Comparison of ENCODE assay signal across 8 cellular contexts in the genomic region with DNA sequence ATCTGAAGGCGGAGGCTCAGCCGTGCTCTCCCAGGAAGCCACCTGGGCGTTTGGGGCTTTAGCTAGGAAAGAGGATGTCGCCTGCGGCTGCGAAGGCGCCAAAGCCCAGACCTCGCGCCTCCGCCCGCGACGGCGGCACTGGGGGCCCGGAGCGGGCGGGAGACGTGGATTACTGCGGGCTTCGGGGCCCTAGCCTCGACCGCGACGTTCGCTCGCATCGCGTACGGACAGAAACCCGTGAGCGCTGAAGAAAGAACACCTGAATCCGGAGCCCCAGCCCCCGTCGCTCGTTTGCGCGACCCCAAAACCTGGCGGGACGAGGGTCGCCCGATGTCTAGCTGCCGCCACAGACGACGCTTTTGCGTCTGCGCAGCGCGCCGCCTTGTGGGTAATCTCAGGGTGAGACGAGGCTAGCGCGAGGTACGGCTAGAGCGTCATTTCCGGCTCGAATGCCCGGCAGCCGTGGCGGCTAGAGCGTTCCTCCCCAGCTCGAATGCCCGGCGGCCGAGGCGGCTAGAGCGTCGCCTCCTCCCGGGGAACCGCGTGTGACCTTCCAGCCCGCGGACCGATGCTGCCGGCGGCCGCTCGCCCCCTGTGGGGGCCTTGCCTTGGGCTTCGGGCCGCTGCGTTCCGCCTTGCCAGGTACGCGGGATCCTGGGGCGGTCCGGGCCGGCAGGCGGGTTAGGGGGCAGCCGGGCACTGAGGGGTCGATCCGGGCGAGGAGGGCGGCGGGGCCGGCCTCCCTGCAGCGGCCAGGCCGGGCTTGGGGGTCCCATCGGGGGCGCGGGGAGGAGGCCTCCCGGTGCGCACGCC. TPM values are rescaled to one million over a fixed set of nuclear protein-coding genes. Genes with fewer than 3 reads are reported as not detected.
DNase-seq lines count a peak whose midpoint lies in the region; ATAC-seq, FAIRE-seq and TF ChIP-seq lines count a peak whose summit lies in the region.

MRPL12 (plus strand) TSS at position 434 of the 813 bp plus-strand sequence; CDS start at position 569, 135 bp downstream.

- no peaks in the 10 kb centered on the region for H3K27me3 Mint-ChIP-seq in activated T-helper 1 cell treated with anti-CD3 and anti-CD28 coated beads, Interleukin-12 subunit alpha, Interleukin-12 subunit beta, Interleukin-2, Interleukin-4 antibody, amounts not matched to agents 30 ng/mL and 10 ng/mL and 1 ng/mL, durations not matched to agents 14 hours and 24 hours and 36 hours (ENCODE audit: insufficient read depth)
- no peaks in the 10 kb centered on the region for H3K27me3 Mint-ChIP-seq in naive thymus-derived CD4-positive, alpha-beta T cell
- H3K27me3 Mint-ChIP-seq in stimulated activated memory B cell treated with anti-CD40 and anti-IgM and Interleukin-4, amounts not matched to agents 10 μg/mL and 1 μg/mL and 100 μg/mL, for 72 hours = no peaks in the 10 kb centered on the region

- peaks cover 58% of the 10 kb centered on the region for H3K79me2 ChIP-seq in Karpas-422 (ENCODE audit: low read length)
- H3K79me2 ChIP-seq in fibroblast of lung (ENCODE audit: control insufficient read depth, insufficient read depth, low read length) = peaks cover 50% of the 10 kb centered on the region

- H3K4me2 ChIP-seq in Karpas-422 (ENCODE audit: low read depth, low read length, poor library complexity, severe bottlenecking) = peak within 1 kb of the TSS; percentile 99
- H3K4me2 ChIP-seq in fibroblast of lung (ENCODE audit: extremely low read depth, insufficient read depth, low read length) = peak within 1 kb of the TSS; percentile 98

- H3K4me1 Mint-ChIP-seq in activated T-helper 1 cell treated with anti-CD3 and anti-CD28 coated beads, Interleukin-12 subunit alpha, Interleukin-12 subunit beta, Interleukin-2, Interleukin-4 antibody, amounts not matched to agents 30 ng/mL and 10 ng/mL and 1 ng/mL, durations not matched to agents 14 hours and 24 hours and 36 hours (ENCODE audit: low read depth) = peaks cover 18% of the 10 kb centered on the region
- H3K4me1 Mint-ChIP-seq in naive thymus-derived CD4-positive, alpha-beta T cell = peaks cover 21 to 38% (median 26%) of the 10 kb centered on the region in 7 donors
- peaks cover 40% of the 10 kb centered on the region for H3K4me1 Mint-ChIP-seq in stimulated activated memory B cell treated with anti-CD40 and anti-IgM and Interleukin-4, amounts not matched to agents 10 μg/mL and 1 μg/mL and 100 μg/mL, for 72 hours

- no peaks in the 10 kb centered on the region for H3K9me3 Mint-ChIP-seq in activated T-helper 1 cell treated with anti-CD3 and anti-CD28 coated beads, Interleukin-12 subunit alpha, Interleukin-12 subunit beta, Interleukin-2, Interleukin-4 antibody, amounts not matched to agents 30 ng/mL and 10 ng/mL and 1 ng/mL, durations not matched to agents 14 hours and 24 hours and 36 hours
- H3K9me3 Mint-ChIP-seq in naive thymus-derived CD4-positive, alpha-beta T cell = no peaks in the 10 kb centered on the region
- H3K9me3 Mint-ChIP-seq in stimulated activated memory B cell treated with anti-CD40 and anti-IgM and Interleukin-4, amounts not matched to agents 10 μg/mL and 1 μg/mL and 100 μg/mL, for 72 hours = no peaks in the 10 kb centered on the region

- ATAC-seq in GM21723 (IDR thresholded peaks at IDR 0.05; ENCODE audit: unreplicated experiment) = peak; percentile 73
- peak; percentile 96 for ATAC-seq in naive thymus-derived CD4-positive, alpha-beta T cell
- ATAC-seq in stimulated activated memory B cell treated with anti-CD40 and anti-IgM and Interleukin-4, amounts not matched to agents 10 μg/mL and 1 μg/mL and 100 μg/mL, for 72 hours = peak; percentile 95

- H4K20me1 ChIP-seq in Karpas-422 (ENCODE audit: insufficient read depth, low read depth, low read length) = peaks cover 31% of the 10 kb centered on the region
- no peaks in the 10 kb centered on the region for H4K20me1 ChIP-seq in fibroblast of lung (ENCODE audit: control insufficient read depth, extremely low read depth, insufficient read depth, low read length)

- H3K9me3 ChIP-seq in Karpas-422 (ENCODE audit: low read length) (no peaks in the 10 kb centered on the region), fibroblast of lung (ENCODE audit: control insufficient read depth, insufficient read depth, low read depth, low read length) (no peaks in the 10 kb centered on the region)
- no peaks in the 10 kb centered on the region for H3K9me3 ChIP-seq in naive thymus-derived CD4-positive, alpha-beta T cell (ENCODE audit: control insufficient read depth in 2 of 3, low read length in 3 of 3)

- FAIRE-seq in RCC 7860 (lab: Jason Lieb, UNC) = no peak

- intact Hi-C loops in activated T-helper 1 cell treated with anti-CD3 and anti-CD28 coated beads, Interleukin-12 subunit alpha, Interleukin-12 subunit beta, Interleukin-2, Interleukin-4 antibody, amounts not matched to agents 30 ng/mL and 10 ng/mL and 1 ng/mL, durations not matched to agents 14 hours and 24 hours and 36 hours (cut with micrococcal nuclease) = loop anchor here (1.0 to 2.0 kb wide), 6 partner anchors 9 to 157 kb away; partner anchors contain the start of genes ARL16, CCDC137, FAAP100 and NPLOC4
- intact Hi-C loops in naive thymus-derived CD4-positive, alpha-beta T cell (cut with micrococcal nuclease) = loop anchor here (1.0 to 5.0 kb wide), 12 partner anchors 9 to 158 kb away; partner anchors contain the start of genes ARL16 (in 2 of the 2), CCDC137 (in 2 of the 2), FAAP100 (in 2 of the 2) and MCRIP1 (in 2 of the 2)

- peak within 1 kb of the TSS; percentile 99 for H3K9ac ChIP-seq in Karpas-422 (ENCODE audit: low read length)
- peak within 1 kb of the TSS; percentile 96 for H3K9ac ChIP-seq in fibroblast of lung (ENCODE audit: insufficient read depth, low read length)

- H2AFZ ChIP-seq in Karpas-422 (ENCODE audit: low read length) (no peak within 1 kb of the TSS), fibroblast of lung (ENCODE audit: low read length) (peak within 1 kb of the TSS; percentile 31)

- peaks cover 51% of the 10 kb centered on the region for H3K36me3 Mint-ChIP-seq in activated T-helper 1 cell treated with anti-CD3 and anti-CD28 coated beads, Interleukin-12 subunit alpha, Interleukin-12 subunit beta, Interleukin-2, Interleukin-4 antibody, amounts not matched to agents 30 ng/mL and 10 ng/mL and 1 ng/mL, durations not matched to agents 14 hours and 24 hours and 36 hours (ENCODE audit: low read depth)
- peaks cover 0 to 25% (median 0%) of the 10 kb centered on the region in 5 donors for H3K36me3 Mint-ChIP-seq in naive thymus-derived CD4-positive, alpha-beta T cell
- peaks cover 44% of the 10 kb centered on the region for H3K36me3 Mint-ChIP-seq in stimulated activated memory B cell treated with anti-CD40 and anti-IgM and Interleukin-4, amounts not matched to agents 10 μg/mL and 1 μg/mL and 100 μg/mL, for 72 hours

- H3K4me3 ChIP-seq in Karpas-422 (ENCODE audit: low read length) = peak within 1 kb of the TSS; percentile 81
- peak within 1 kb of the TSS; percentile 80 to 91 (median 86) for H3K4me3 ChIP-seq in fibroblast of lung (replicated peaks in 1 of 4; ENCODE audit: control extremely low read depth in 1 of 4, insufficient read depth in 1 of 4, low read depth in 3 of 4, low read length in 4 of 4)
- peak within 1 kb of the TSS; percentile 91 for H3K4me3 ChIP-seq in naive thymus-derived CD4-positive, alpha-beta T cell (ENCODE audit: low read length)

- DNase-seq in DMS79 (lab: John Stamatoyannopoulos, UW) = peak; percentile 63
- peak; percentile 98 for DNase-seq in Karpas-422
- DNase-seq in RCC 7860 (ENCODE audit: low spot score) = peak; percentile 84
- DNase-seq in activated T-helper 1 cell treated with anti-CD3 and anti-CD28 coated beads, Interleukin-12 subunit alpha, Interleukin-12 subunit beta, Interleukin-2, Interleukin-4 antibody, amounts not matched to agents 30 ng/mL and 10 ng/mL and 1 ng/mL, durations not matched to agents 14 hours and 24 hours and 36 hours (ENCODE audit: low spot score) = peak; percentile 87
- peak; percentile 87 to 92 for DNase-seq in fibroblast of lung (ENCODE audit: low read depth in 2 of 2)
- DNase-seq in naive thymus-derived CD4-positive, alpha-beta T cell = peak; percentile 75 to 87 (median 84)

- peak within 1 kb of the TSS; percentile 97 for H3K27ac Mint-ChIP-seq in activated T-helper 1 cell treated with anti-CD3 and anti-CD28 coated beads, Interleukin-12 subunit alpha, Interleukin-12 subunit beta, Interleukin-2, Interleukin-4 antibody, amounts not matched to agents 30 ng/mL and 10 ng/mL and 1 ng/mL, durations not matched to agents 14 hours and 24 hours and 36 hours
- H3K27ac Mint-ChIP-seq in naive thymus-derived CD4-positive, alpha-beta T cell = peak within 1 kb of the TSS; percentile 84 to 96 (median 92)
- H3K27ac Mint-ChIP-seq in stimulated activated memory B cell treated with anti-CD40 and anti-IgM and Interleukin-4, amounts not matched to agents 10 μg/mL and 1 μg/mL and 100 μg/mL, for 72 hours = peak within 1 kb of the TSS; percentile 93

- no peaks in the 10 kb centered on the region for H3K27me3 ChIP-seq in Karpas-422 (ENCODE audit: low read length)
- H3K27me3 ChIP-seq in fibroblast of lung (ENCODE audit: control insufficient read depth, insufficient read depth, low read length) = no peaks in the 10 kb centered on the region
- H3K27me3 ChIP-seq in naive thymus-derived CD4-positive, alpha-beta T cell (ENCODE audit: control insufficient read depth in 2 of 2, insufficient read depth in 2 of 2, low read length in 2 of 2) = no peaks in the 10 kb centered on the region

- H3K4me3 Mint-ChIP-seq in activated T-helper 1 cell treated with anti-CD3 and anti-CD28 coated beads, Interleukin-12 subunit alpha, Interleukin-12 subunit beta, Interleukin-2, Interleukin-4 antibody, amounts not matched to agents 30 ng/mL and 10 ng/mL and 1 ng/mL, durations not matched to agents 14 hours and 24 hours and 36 hours = peak within 1 kb of the TSS; percentile 98
- H3K4me3 Mint-ChIP-seq in naive thymus-derived CD4-positive, alpha-beta T cell = peak within 1 kb of the TSS; percentile 83 to 94 (median 90)
- peak within 1 kb of the TSS; percentile 87 for H3K4me3 Mint-ChIP-seq in stimulated activated memory B cell treated with anti-CD40 and anti-IgM and Interleukin-4, amounts not matched to agents 10 μg/mL and 1 μg/mL and 100 μg/mL, for 72 hours

- TF ChIP-seq CTCF in fibroblast of lung (conservative IDR thresholded peaks at IDR 0.05 in 1 of 2, IDR thresholded peaks at IDR 0.05 in 1 of 2; ENCODE audit: low read depth in 1 of 2, low read length in 2 of 2) = no peak

- H3K4me1 ChIP-seq in Karpas-422 (ENCODE audit: low read length) (peaks cover 24% of the 10 kb centered on the region), fibroblast of lung (ENCODE audit: control insufficient read depth, extremely low read depth, insufficient read depth, low read length) (peaks cover 17% of the 10 kb centered on the region)
- peaks cover 23 to 24% of the 10 kb centered on the region in 2 donors for H3K4me1 ChIP-seq in naive thymus-derived CD4-positive, alpha-beta T cell (ENCODE audit: control insufficient read depth in 2 of 2, insufficient read depth in 2 of 2, low read length in 2 of 2)

- H3K27ac ChIP-seq in Karpas-422 (ENCODE audit: low read length) (peak within 1 kb of the TSS; percentile 87), fibroblast of lung (ENCODE audit: insufficient read depth, low read length) (peak within 1 kb of the TSS; percentile 96)
- peak within 1 kb of the TSS; percentile 95 for H3K27ac ChIP-seq in naive thymus-derived CD4-positive, alpha-beta T cell (ENCODE audit: low read depth, low read length)

- H3K9me2 ChIP-seq in Karpas-422 (replicated peaks; ENCODE audit: insufficient read depth, low read length) = no peaks in the 10 kb centered on the region

- POLR2A ChIA-PET in naive thymus-derived CD4-positive, alpha-beta T cell (lab: Charles Lee) = interaction anchor here (0.6 to 3.6 kb wide), 11 partner anchors 9 to 194 kb away, joined by 3 to 49 read pairs (median 5); partner anchors contain the start of genes ARL16, CCDC137, HGS and MCRIP1

- H3K36me3 ChIP-seq in Karpas-422 (ENCODE audit: insufficient read depth, low read length) = peaks cover 31% of the 10 kb centered on the region
- H3K36me3 ChIP-seq in fibroblast of lung (ENCODE audit: control insufficient read depth, insufficient read depth, low read length) = peaks cover 34% of the 10 kb centered on the region
- H3K36me3 ChIP-seq in naive thymus-derived CD4-positive, alpha-beta T cell (ENCODE audit: control insufficient read depth in 2 of 3, insufficient read depth in 3 of 3, low read length in 3 of 3) = peaks cover 0 to 67% (median 11%) of the 10 kb centered on the region in 3 experiments

- CTCF ChIA-PET in naive thymus-derived CD4-positive, alpha-beta T cell (lab: Charles Lee) = no interaction called here

RNA-seq across cellular contexts. Expression of gene MRPL12, which starts in this region (rescaled TPM):
- 13.6 and 39.8 TPM in 2 replicates for total RNA-seq in Karpas-422 (2014; rRNA removed; shearing (Covaris generic); ENCODE audit: low replicate concordance)
- 232 TPM in 2 replicates for total RNA-seq in activated T-helper 1 cell treated with anti-CD3 and anti-CD28 coated beads, Interleukin-12 subunit alpha, Interleukin-12 subunit beta, Interleukin-2, Interleukin-4 antibody, amounts not matched to agents 30 ng/mL and 10 ng/mL and 1 ng/mL, durations not matched to agents 14 hours and 24 hours and 36 hours
- total RNA-seq in fibroblast of lung = 6.4 and 11.2 TPM in 2 replicates
- 46.8 and 75.2 TPM in 2 replicates for polyA plus RNA-seq in fibroblast of lung
- polyA plus RNA-seq in fibroblast of lung (2012) = 62.5 and 113 TPM in 2 replicates
- 36.7 and 66.7 TPM in 2 replicates for polyA minus RNA-seq in fibroblast of lung (ENCODE audit: low replicate concordance)
- 10 to 100 TPM; 21.3 to 83.8 (median 26.6) TPM for total RNA-seq in naive thymus-derived CD4-positive, alpha-beta T cell
- 10 to 100 TPM; 46.3 to 51.7 TPM for polyA plus RNA-seq in naive thymus-derived CD4-positive, alpha-beta T cell

Comparison
In these comparisons a context has a peak if more than half of its experiments do, and no peak if none do; other contexts are left out.
1. Peak in every context shown above with its lines: DNase-seq, ATAC-seq, H3K4me3 ChIP-seq and H3K27ac ChIP-seq.